ENCODE assay signal across 8 cellular contexts in the genomic region with DNA sequence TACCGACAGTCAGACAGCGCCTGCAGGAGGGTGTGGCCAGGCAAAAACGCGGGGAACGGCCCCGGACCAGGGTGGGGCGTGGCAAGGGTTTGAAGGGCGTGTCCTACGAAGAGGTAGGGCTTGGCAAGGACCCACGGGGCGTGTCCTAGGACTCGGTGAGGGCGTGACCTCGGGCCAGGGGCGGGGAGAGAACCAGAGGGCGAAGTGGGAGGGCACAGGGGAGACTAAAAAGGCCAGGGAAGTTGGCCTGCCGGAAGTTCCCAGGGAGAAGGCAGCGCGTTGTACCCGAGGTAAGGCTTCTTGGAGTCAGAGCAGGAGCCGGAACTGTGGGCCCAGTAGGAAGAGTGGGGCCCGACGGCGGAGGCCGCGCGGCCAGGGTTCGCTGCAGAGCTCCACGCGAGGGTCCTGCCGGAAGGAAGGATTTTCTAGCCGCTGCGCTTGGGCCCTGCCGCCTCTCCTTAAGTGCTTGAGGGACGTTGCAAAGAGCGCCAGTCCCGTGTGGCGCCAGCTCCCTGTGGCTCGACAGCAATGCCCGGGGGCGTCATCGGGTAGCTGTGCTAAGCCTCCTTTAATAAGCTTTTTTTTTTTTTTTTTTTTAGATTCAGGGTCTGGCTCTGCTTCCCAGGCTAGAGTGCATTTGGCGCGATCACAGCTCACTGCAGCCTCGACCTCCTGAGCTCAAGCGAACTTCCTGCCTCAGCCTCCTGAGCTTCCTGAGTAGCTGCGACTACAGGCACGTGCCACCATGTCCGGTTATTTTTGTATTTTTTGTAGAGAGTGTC. TPM values are rescaled to one million over a fixed set of nuclear protein-coding genes. Genes with fewer than 3 reads are reported as not detected.
DNase-seq lines count a peak whose midpoint lies in the region; ATAC-seq, FAIRE-seq and TF ChIP-seq lines count a peak whose summit lies in the region.

A gene with protein sequence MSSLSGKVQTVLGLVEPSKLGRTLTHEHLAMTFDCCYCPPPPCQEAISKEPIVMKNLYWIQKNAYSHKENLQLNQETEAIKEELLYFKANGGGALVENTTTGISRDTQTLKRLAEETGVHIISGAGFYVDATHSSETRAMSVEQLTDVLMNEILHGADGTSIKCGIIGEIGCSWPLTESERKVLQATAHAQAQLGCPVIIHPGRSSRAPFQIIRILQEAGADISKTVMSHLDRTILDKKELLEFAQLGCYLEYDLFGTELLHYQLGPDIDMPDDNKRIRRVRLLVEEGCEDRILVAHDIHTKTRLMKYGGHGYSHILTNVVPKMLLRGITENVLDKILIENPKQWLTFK (plus strand): TSS at position 253 of the 782 bp plus-strand sequence. CDS start 47,375 bp downstream, outside the sequence.

- H3K27me3 ChIP-seq in psoas muscle (ENCODE audit: insufficient read depth in 3 of 3, low read length in 2 of 3) = no peaks in the 10 kb centered on the region

- peaks cover 4% of the 10 kb centered on the region for H3K27me3 Mint-ChIP-seq in T-helper 1 cell treated with Interleukin-12 subunit alpha and Interleukin-12 subunit beta and Interleukin-4 antibody, amounts not matched to agents 30 μg/mL and 1 μg/mL, for 36 hours (ENCODE audit: low read depth)

- intact Hi-C loops in left cardiac atrium (cut with DNase I) (no loop called here), psoas muscle (cut with DNase I) (loop anchor here (5.0 to 10.0 kb wide), 3 partner anchors 378 to 1125 kb away; partner anchors contain the start of gene RSU1 (in 2 of the 2))

- peaks cover 6% of the 10 kb centered on the region for H3K36me3 Mint-ChIP-seq in T-helper 1 cell treated with Interleukin-12 subunit alpha and Interleukin-12 subunit beta and Interleukin-4 antibody, amounts not matched to agents 30 μg/mL and 1 μg/mL, for 36 hours (ENCODE audit: low read depth)

- ATAC-seq in HG02798 (IDR thresholded peaks at IDR 0.05; ENCODE audit: poor library complexity, unreplicated experiment) (peak; percentile 96), left cardiac atrium (peak; percentile 100), psoas muscle (peak; percentile 98 to 99 (median 98))

- H3K27ac ChIP-seq in psoas muscle = peak within 1 kb of the TSS; percentile 93

- TF ChIP-seq CTCF in psoas muscle (IDR thresholded peaks at IDR 0.05) = no peak

- H3K4me3 ChIP-seq in psoas muscle = peak within 1 kb of the TSS; percentile 92

- WGBS in psoas muscle, 3 donors = 4 to 8% (median 4%) methylated on average over 46 to 49 of the region's 49 CpGs

- DNase-seq in GM12892 (ENCODE audit: insufficient read length) (peak; percentile 73), NCI-H1436 (lab: John Stamatoyannopoulos, UW) (peak; percentile 95), amniotic stem cell (lab: John Stamatoyannopoulos, UW) (peak; percentile 9), left cardiac atrium (peak; percentile 99), psoas muscle (peak; percentile 97 to 99), urothelium cell line (ENCODE audit: low spot score) (peak; percentile 94)

- peak; percentile 98 for FAIRE-seq in GM12892 (lab: Jason Lieb, UNC)
- FAIRE-seq in urothelium cell line (lab: Jason Lieb, UNC) = peak; percentile 85

- H3K36me3 ChIP-seq in psoas muscle (ENCODE audit: insufficient read depth in 1 of 2, low read depth in 1 of 2) = no peaks in the 10 kb centered on the region

- peak; percentile 88 for TF ChIP-seq POLR2A in GM12892 (IDR thresholded peaks at IDR 0.05; ENCODE audit: low read depth, low read length)

- peaks cover 28% of the 10 kb centered on the region for H3K4me1 Mint-ChIP-seq in T-helper 1 cell treated with Interleukin-12 subunit alpha and Interleukin-12 subunit beta and Interleukin-4 antibody, amounts not matched to agents 30 μg/mL and 1 μg/mL, for 36 hours (ENCODE audit: low read depth)

- H3K27ac Mint-ChIP-seq in T-helper 1 cell treated with Interleukin-12 subunit alpha and Interleukin-12 subunit beta and Interleukin-4 antibody, amounts not matched to agents 30 μg/mL and 1 μg/mL, for 36 hours = peak within 1 kb of the TSS; percentile 93

- H3K9me3 Mint-ChIP-seq in T-helper 1 cell treated with Interleukin-12 subunit alpha and Interleukin-12 subunit beta and Interleukin-4 antibody, amounts not matched to agents 30 μg/mL and 1 μg/mL, for 36 hours = no peaks in the 10 kb centered on the region

- H3K4me1 ChIP-seq in psoas muscle = peaks cover 41% of the 10 kb centered on the region

- no peaks in the 10 kb centered on the region for H3K9me3 ChIP-seq in psoas muscle

- H3K4me3 Mint-ChIP-seq in T-helper 1 cell treated with Interleukin-12 subunit alpha and Interleukin-12 subunit beta and Interleukin-4 antibody, amounts not matched to agents 30 μg/mL and 1 μg/mL, for 36 hours = peak within 1 kb of the TSS; percentile 93

RNA-seq across cellular contexts. Expression of the gene that starts here (rescaled TPM):
- 14.9 TPM for polyA plus RNA-seq in GM12892 (2012; ENCODE audit: missing spikeins)
- 10 to 100 TPM in 1 of 2 donors, 1 to 10 TPM in 1; 7.3 to 16.3 TPM for total RNA-seq in left cardiac atrium
- 10 to 100 TPM in 1 of 4 donors, 1 to 10 TPM in 3; 6.7 to 10.3 (median 6.8) TPM for total RNA-seq in psoas muscle
- polyA plus RNA-seq in psoas muscle = 10 to 100 TPM in 1 of 3 donors, 1 to 10 TPM in 2; 5.4 to 10.6 (median 5.9) TPM

Comparison
In these comparisons a context has a peak if more than half of its experiments do, and no peak if none do; other contexts are left out.
1. Peak in every context shown above with its lines: DNase-seq, ATAC-seq, H3K4me3 ChIP-seq and H3K27ac ChIP-seq.
2. DNase-seq: peak in every context shown above with its lines; median percentile 99 in left cardiac atrium; 98 in psoas muscle; 95 in NCI-H1436; 94 in urothelium cell line; 73 in GM12892; 9 in amniotic stem cell.
3. intact Hi-C loops: an anchor here in psoas muscle (5.0 to 10.0 kb wide); none called in left cardiac atrium.